12 cellular contexts compared by ENCODE assay signal in the genomic region with DNA sequence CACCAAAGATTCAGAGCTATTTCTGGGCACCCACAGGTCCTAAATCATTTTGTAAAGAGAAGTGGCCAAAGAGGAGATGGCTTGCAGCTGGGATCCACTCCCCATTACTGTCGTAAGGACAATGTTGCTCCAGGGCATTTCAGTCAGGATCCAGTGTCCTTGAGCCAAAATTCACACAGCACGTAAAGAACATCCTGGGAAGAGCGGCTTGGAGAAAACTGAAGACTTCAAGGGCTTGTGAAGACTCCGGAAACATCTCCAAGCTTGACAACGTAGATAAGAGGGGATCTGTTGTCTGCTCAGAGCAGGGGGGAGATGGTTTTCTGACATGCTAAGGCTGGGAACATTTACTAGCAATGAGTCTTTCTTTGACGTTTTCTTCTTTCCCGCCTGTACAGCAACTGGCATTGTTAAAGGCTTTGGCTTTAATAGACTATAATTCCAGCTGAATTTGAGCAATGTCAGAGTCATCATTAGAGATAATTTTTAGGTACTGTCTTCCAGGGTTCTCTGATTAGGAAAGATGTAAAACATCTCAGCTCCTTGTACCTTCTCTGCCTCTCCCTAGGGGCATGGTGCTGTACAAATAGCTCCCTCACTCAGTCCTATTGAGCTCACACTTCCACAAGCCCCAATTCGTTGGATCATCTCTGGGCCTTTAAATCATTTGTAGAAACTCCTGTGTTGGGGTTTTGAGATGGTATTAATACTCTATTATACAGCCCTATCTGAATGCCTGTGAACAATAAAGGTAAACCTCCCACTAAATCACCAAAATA. TPM values are rescaled to one million over a fixed set of nuclear protein-coding genes. Genes with fewer than 3 reads are reported as not detected.
"Had no signal": no experiment of that assay in that cellular context is flagged by ENCODE, and none has a peak within 500 bp of the region (broad histone marks: within the 10 kb centered on the region; RNA-seq: fewer than 3 reads in every experiment).

No MANE protein-coding gene starts in this region.

- H3K4me3 ChIP-seq: ascending aorta, psoas muscle, tibial nerve had no signal

- H3K36me3 Mint-ChIP-seq: activated CD4-positive, alpha-beta memory T cell treated with anti-CD3 and anti-CD28 coated beads for 36 hours; immature natural killer cell; natural killer cell had no signal

- H3K4me1 ChIP-seq: ascending aorta, psoas muscle, tibial nerve had no signal

- DNase-seq: activated CD4-positive, alpha-beta memory T cell treated with anti-CD3 and anti-CD28 coated beads for 36 hours; activated CD4-positive, alpha-beta T cell treated with anti-CD3 and anti-CD28 coated beads for 1 hour; activated naive CD4-positive, alpha-beta T cell; immature natural killer cell; left cardiac atrium; mammary epithelial cell; natural killer cell; psoas muscle had no signal

- H3K27ac ChIP-seq: ascending aorta, psoas muscle, tibial nerve had no signal

- H3K4me3 Mint-ChIP-seq: activated CD4-positive, alpha-beta memory T cell treated with anti-CD3 and anti-CD28 coated beads for 36 hours; immature natural killer cell; natural killer cell had no signal

- H3K4me1 Mint-ChIP-seq: immature natural killer cell, natural killer cell had no signal

- H3K9me3 ChIP-seq: ascending aorta, psoas muscle, tibial nerve had no signal

- H3K36me3 ChIP-seq: ascending aorta, tibial nerve had no signal

- H3K27ac Mint-ChIP-seq: activated CD4-positive, alpha-beta memory T cell treated with anti-CD3 and anti-CD28 coated beads for 36 hours; immature natural killer cell; natural killer cell had no signal

- FAIRE-seq: colon had no signal

- H3K27me3 ChIP-seq: ascending aorta, tibial nerve had no signal

- ATAC-seq: natural killer cell, psoas muscle had no signal

- H3K9me3 Mint-ChIP-seq: activated CD4-positive, alpha-beta memory T cell treated with anti-CD3 and anti-CD28 coated beads for 36 hours had no signal

RNA-seq across cellular contexts. Expression of gene EGFLAM, which starts 39.7 kb away (rescaled TPM):
- total RNA-seq: activated CD4-positive, alpha-beta memory T cell treated with anti-CD3 and anti-CD28 coated beads for 36 hours; natural killer cell; T-helper 2 cell treated with Interferon-gamma antibody and Interleukin-4, amounts not matched to agents 100 ng/mL and 5 ng/mL, for 36 hours had no signal
- polyA plus RNA-seq: immature natural killer cell had no signal
